Comparison of ENCODE assay signal across 3 cellular contexts in genomic region chrX:36336746-36337145, GRCh38.
A peak's percentile ranks its signal among the peaks of the same experiment; 100 is the strongest.
TF ChIP-seq lines count a peak whose summit lies in the region.

No MANE protein-coding gene starts in this region.

TF ChIP-seq in A549, 52 proteins besides CTCF, POLR2A, EP300 and RAD21 (continued from another document):
- TF ChIP-seq ATOH8 (CRISPR knock-in tag; IDR thresholded peaks at IDR 0.05; ENCODE audit: low read depth) = no peak
- no peak for TF ChIP-seq JUN (IDR thresholded peaks at IDR 0.05)
- no peak for TF ChIP-seq JUNB (IDR thresholded peaks at IDR 0.05)
- no peak for TF ChIP-seq REST (IDR thresholded peaks at IDR 0.05)
- no peak for TF ChIP-seq NPAS2 (CRISPR knock-in tag; IDR thresholded peaks at IDR 0.05; ENCODE audit: borderline replicate concordance)
- no peak for TF ChIP-seq MAX (IDR thresholded peaks at IDR 0.05)
- no peak for TF ChIP-seq FOXS1 (CRISPR knock-in tag; IDR thresholded peaks at IDR 0.05)
- no peak for TF ChIP-seq RARB (CRISPR knock-in tag; IDR thresholded peaks at IDR 0.05)
- TF ChIP-seq RFX5 (IDR thresholded peaks at IDR 0.05) = no peak
- TF ChIP-seq USF2 (IDR thresholded peaks at IDR 0.05) = no peak
- no peak for TF ChIP-seq E2F6 (IDR thresholded peaks at IDR 0.05; ENCODE audit: borderline replicate concordance, low read depth)

TF ChIP-seq in SK-N-SH, 30 proteins besides CTCF, POLR2A, EP300 and RAD21 (continued from another document):
- TF ChIP-seq PBX3 (IDR thresholded peaks at IDR 0.05) (no peak), ZBTB33 (IDR thresholded peaks at IDR 0.05; ENCODE audit: borderline replicate concordance, low read depth) (no peak), MXI1 (IDR thresholded peaks at IDR 0.05; ENCODE audit: low read depth, low read length) (peak; percentile 46; the same call in 1 of the 2 replicates), RCOR1 (IDR thresholded peaks at IDR 0.05; ENCODE audit: low read length) (peak; percentile 61), IRF3 (IDR thresholded peaks at IDR 0.05; ENCODE audit: low read depth, low read length) (no peak), MAX (IDR thresholded peaks at IDR 0.05; ENCODE audit: low read depth) (no peak), CHD2 (IDR thresholded peaks at IDR 0.05; ENCODE audit: low read length, partially characterized antibody) (peak; percentile 55), GATA2 (CRISPR knock-in tag; IDR thresholded peaks at IDR 0.05) (peak; percentile 86)

TF ChIP-seq in neural cell, 6 proteins besides CTCF, POLR2A, EP300 and RAD21 (continued from another document):
- TF ChIP-seq REST (IDR thresholded peaks at IDR 0.05; ENCODE audit: borderline replicate concordance) (no peak), POLR2AphosphoS5 (IDR thresholded peaks at IDR 0.05) (no peak)
